15 cellular contexts compared by ENCODE assay signal in the genomic region with DNA sequence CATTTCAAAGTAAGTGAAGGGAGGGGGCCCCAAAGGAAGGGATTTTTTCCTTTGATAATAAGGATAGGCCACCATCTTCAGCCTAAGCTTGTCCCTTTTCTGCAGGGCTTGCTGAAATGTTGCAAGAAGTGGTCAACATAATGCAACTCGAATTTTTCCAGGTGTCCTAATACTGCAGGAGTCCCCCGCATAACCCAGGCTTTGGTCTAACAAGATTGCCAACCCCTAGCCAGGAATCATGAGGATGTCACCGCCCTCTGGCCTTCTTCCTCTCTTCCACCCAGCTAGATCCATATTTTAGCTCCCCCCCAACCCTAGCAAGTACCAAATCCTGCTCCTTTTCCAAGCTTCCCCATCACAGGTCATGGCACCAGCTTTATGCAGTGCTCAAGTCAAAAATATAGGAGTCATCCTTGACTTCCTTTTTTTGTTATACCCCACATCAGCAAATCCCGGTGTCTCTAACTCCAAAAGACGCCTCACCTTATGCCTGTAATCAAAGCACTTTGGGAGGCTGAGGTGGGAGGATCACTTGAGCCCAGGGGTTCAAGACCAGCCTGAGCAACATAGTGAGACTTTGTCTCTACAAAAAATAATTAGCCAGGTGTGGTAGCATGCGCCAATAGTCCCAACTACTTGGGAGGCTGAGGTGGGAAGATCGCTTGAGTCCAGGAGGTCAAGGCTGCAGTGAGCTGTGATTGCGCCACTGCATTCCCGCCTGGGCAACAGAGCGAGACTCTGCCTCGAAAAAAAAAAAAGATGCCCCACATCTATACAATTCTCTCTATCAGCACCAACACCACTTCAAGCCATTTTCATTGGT. TPM values are rescaled to one million over a fixed set of nuclear protein-coding genes. Genes with fewer than 3 reads are reported as not detected.
DNase-seq lines count a peak whose midpoint lies in the region; ATAC-seq and TF ChIP-seq lines count a peak whose summit lies in the region.
"Had no signal": no experiment of that assay in that cellular context is flagged by ENCODE, and none has a peak within 500 bp of the region (broad histone marks: within the 10 kb centered on the region; RNA-seq: fewer than 3 reads in every experiment).

No MANE protein-coding gene starts in this region.

- no peaks in the 10 kb centered on the region for H3K36me3 ChIP-seq in GM23338 (ENCODE audit: insufficient read depth)
- no peaks in the 10 kb centered on the region for H3K36me3 ChIP-seq in parathyroid adenoma (ENCODE audit: control insufficient read depth, insufficient read depth, low read length)
- H3K36me3 ChIP-seq: HAP-1 had no signal

- no peaks in the 10 kb centered on the region for H3K9me3 Mint-ChIP-seq in GM23338
- no peaks in the 10 kb centered on the region for H3K9me3 Mint-ChIP-seq in dendritic cell treated with granulocyte-macrophage colony-stimulating factor and Interleukin-4, amounts not matched to agents 40 ng/mL and 50 ng/mL, for 4 days
- H3K9me3 Mint-ChIP-seq: activated naive CD4-positive, alpha-beta T cell treated with anti-CD3 and anti-CD28 coated beads, Interleukin-2, amount 50 U/mL, for 72 hours; T-helper 2 cell treated with Interferon-gamma antibody and Interleukin-4, amounts not matched to agents 5 μg/mL and 100 μg/mL, for 36 hours had no signal

- H4K20me1 ChIP-seq in GM23338 (replicated peaks; ENCODE audit: insufficient read depth): no peaks in the 10 kb centered on the region

- no peaks in the 10 kb centered on the region for H3K9me2 ChIP-seq in GM23338 (ENCODE audit: insufficient read depth)

- no peak overlapping the region for H3K27ac Mint-ChIP-seq in GM23338
- peak overlapping the region; percentile 59 for H3K27ac Mint-ChIP-seq in dendritic cell treated with granulocyte-macrophage colony-stimulating factor and Interleukin-4, amounts not matched to agents 40 ng/mL and 50 ng/mL, for 4 days
- H3K27ac Mint-ChIP-seq: T-helper 2 cell treated with Interferon-gamma antibody and Interleukin-4, amounts not matched to agents 5 μg/mL and 100 μg/mL, for 36 hours had no signal

- H3K79me2 ChIP-seq in GM23338 (replicated peaks; ENCODE audit: insufficient read depth): no peaks in the 10 kb centered on the region
- no peaks in the 10 kb centered on the region for H3K79me2 ChIP-seq in parathyroid adenoma

- H3K36me3 Mint-ChIP-seq in GM23338 (ENCODE audit: low read depth): no peaks in the 10 kb centered on the region
- no peaks in the 10 kb centered on the region for H3K36me3 Mint-ChIP-seq in dendritic cell treated with granulocyte-macrophage colony-stimulating factor and Interleukin-4, amounts not matched to agents 40 ng/mL and 50 ng/mL, for 4 days (ENCODE audit: low read depth)
- H3K36me3 Mint-ChIP-seq: activated naive CD4-positive, alpha-beta T cell treated with anti-CD3 and anti-CD28 coated beads, Interleukin-2, amount 50 U/mL, for 72 hours had no signal

- ATAC-seq in GM23338: no peak

- no peak overlapping the region for H3K9ac ChIP-seq in parathyroid adenoma

- H3K4me3 Mint-ChIP-seq in GM23338: no peak overlapping the region; the same call in 2 of the 3 replicates
- no peak overlapping the region for H3K4me3 Mint-ChIP-seq in dendritic cell treated with granulocyte-macrophage colony-stimulating factor and Interleukin-4, amounts not matched to agents 40 ng/mL and 50 ng/mL, for 4 days
- H3K4me3 Mint-ChIP-seq: T-helper 2 cell treated with Interferon-gamma antibody and Interleukin-4, amounts not matched to agents 5 μg/mL and 100 μg/mL, for 36 hours had no signal

- peaks cover 22% of the 10 kb centered on the region for H3K4me1 Mint-ChIP-seq in GM23338
- peaks cover 59% of the 10 kb centered on the region for H3K4me1 Mint-ChIP-seq in dendritic cell treated with granulocyte-macrophage colony-stimulating factor and Interleukin-4, amounts not matched to agents 40 ng/mL and 50 ng/mL, for 4 days (ENCODE audit: low read depth)

- H3F3A ChIP-seq in GM23338 (replicated peaks; ENCODE audit: low read depth): no peaks in the 10 kb centered on the region

- H3K4me2 ChIP-seq in GM23338: no peak overlapping the region
- no peak overlapping the region for H3K4me2 ChIP-seq in parathyroid adenoma (ENCODE audit: low read length)

- H3K4me3 ChIP-seq in GM23338: no peak overlapping the region
- no peak overlapping the region for H3K4me3 ChIP-seq in parathyroid adenoma (ENCODE audit: low read depth, low read length)
- H3K4me3 ChIP-seq: HAP-1 had no signal

- TF ChIP-seq CTCF in GM23338 (conservative IDR thresholded peaks at IDR 0.05; ENCODE audit: low read depth in 2 of 2): no peak
- no peak for TF ChIP-seq CTCF in parathyroid adenoma (IDR thresholded peaks at IDR 0.05)

- no peaks in the 10 kb centered on the region for H3K4me1 ChIP-seq in GM23338 (ENCODE audit: insufficient read depth)
- H3K4me1 ChIP-seq in parathyroid adenoma: peaks cover 12% of the 10 kb centered on the region
- H3K4me1 ChIP-seq: HAP-1 had no signal

- H2AFZ ChIP-seq in GM23338 (peak overlapping the region; percentile 56), parathyroid adenoma (peak overlapping the region; percentile 8)

- H3K27me3 Mint-ChIP-seq in GM23338 (ENCODE audit: insufficient read depth, low read depth, poor library complexity): peaks cover 7% of the 10 kb centered on the region
- H3K27me3 Mint-ChIP-seq in dendritic cell treated with granulocyte-macrophage colony-stimulating factor and Interleukin-4, amounts not matched to agents 40 ng/mL and 50 ng/mL, for 4 days: peaks cover 17% of the 10 kb centered on the region

- no peak overlapping the region for H3K27ac ChIP-seq in GM23338 (ENCODE audit: low read depth)
- no peak overlapping the region for H3K27ac ChIP-seq in parathyroid adenoma

- H3K9me3 ChIP-seq in parathyroid adenoma (ENCODE audit: control insufficient read depth, low read length): no peaks in the 10 kb centered on the region
- H3K9me3 ChIP-seq: HAP-1 had no signal

- H3K27me3 ChIP-seq in GM23338 (ENCODE audit: insufficient read depth): no peaks in the 10 kb centered on the region
- H3K27me3 ChIP-seq in parathyroid adenoma (ENCODE audit: control insufficient read depth, insufficient read depth, low read length): no peaks in the 10 kb centered on the region

- DNase-seq in GM23338 (ENCODE audit: low spot score) (no peak), COR-L47 (lab: John Stamatoyannopoulos, UW) (no peak), amygdala (lab: John Stamatoyannopoulos, UW) (no peak)
- DNase-seq in stimulated activated CD4-positive, alpha-beta T cell treated with anti-CD3 and anti-CD28 coated beads, Interleukin-2, amount 100 ng/mL, for 24 hours: no peak
- DNase-seq: ACHN; activated CD4-positive, alpha-beta T cell treated with anti-CD3 and anti-CD28 coated beads for 4 hours; NCI-H1092; stimulated activated CD4-positive, alpha-beta T cell treated with anti-CD3 and anti-CD28 coated beads, Interleukin-2, amount 100 ng/mL, for 48 hours had no signal

- intact Hi-C loops in dendritic cell treated with granulocyte-macrophage colony-stimulating factor and Interleukin-4, amounts not matched to agents 40 ng/mL and 50 ng/mL, for 4 days (cut with micrococcal nuclease): no loop called here

TF ChIP-seq in GM23338, 12 proteins besides CTCF, POLR2A, EP300 and RAD21 (continues in another document):
- TF ChIP-seq NANOG (IDR thresholded peaks at IDR 0.05; ENCODE audit: borderline replicate concordance) (no peak), ZNF114 (CRISPR knock-in tag; IDR thresholded peaks at IDR 0.05) (no peak), CREB1 (CRISPR knock-in tag; IDR thresholded peaks at IDR 0.05; ENCODE audit: low read depth) (no peak)
- TF ChIP-seq, protein P1, sequence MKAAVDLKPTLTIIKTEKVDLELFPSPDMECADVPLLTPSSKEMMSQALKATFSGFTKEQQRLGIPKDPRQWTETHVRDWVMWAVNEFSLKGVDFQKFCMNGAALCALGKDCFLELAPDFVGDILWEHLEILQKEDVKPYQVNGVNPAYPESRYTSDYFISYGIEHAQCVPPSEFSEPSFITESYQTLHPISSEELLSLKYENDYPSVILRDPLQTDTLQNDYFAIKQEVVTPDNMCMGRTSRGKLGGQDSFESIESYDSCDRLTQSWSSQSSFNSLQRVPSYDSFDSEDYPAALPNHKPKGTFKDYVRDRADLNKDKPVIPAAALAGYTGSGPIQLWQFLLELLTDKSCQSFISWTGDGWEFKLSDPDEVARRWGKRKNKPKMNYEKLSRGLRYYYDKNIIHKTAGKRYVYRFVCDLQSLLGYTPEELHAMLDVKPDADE (IDR thresholded peaks at IDR 0.05): no peak

RNA-seq across cellular contexts. Expression of a gene that starts 9.1 kb away (rescaled TPM):
- total RNA-seq in GM23338 (2014; rRNA removed; shearing (Covaris generic)): 141 and 160 TPM in 2 replicates
- 107 and 108 TPM in 2 replicates for polyA plus RNA-seq in GM23338 (2016; fragmentation: Nextera tagmentation; extraction: Ambion mirVana)

RNA-seq across cellular contexts. Expression of a gene that starts 13.5 kb away (rescaled TPM):
- total RNA-seq in GM23338 (2014; rRNA removed; shearing (Covaris generic)): 26.1 and 27.0 TPM in 2 replicates
- polyA plus RNA-seq in GM23338 (2016; fragmentation: Nextera tagmentation; extraction: Ambion mirVana): 28.3 and 37.0 TPM in 2 replicates

RNA-seq across cellular contexts. Expression of a gene that starts 29.9 kb away (rescaled TPM):
- 31.4 and 39.9 TPM in 2 replicates for total RNA-seq in GM23338 (2014; rRNA removed; shearing (Covaris generic))
- polyA plus RNA-seq in GM23338 (2016; fragmentation: Nextera tagmentation; extraction: Ambion mirVana): 52.8 and 63.9 TPM in 2 replicates

RNA-seq across cellular contexts. Expression of a gene that starts 30.0 kb away (rescaled TPM):
- 7.6 and 10.9 TPM in 2 replicates for total RNA-seq in GM23338 (2014; rRNA removed; shearing (Covaris generic))
- 4.5 and 4.6 TPM in 2 replicates for polyA plus RNA-seq in GM23338 (2016; fragmentation: Nextera tagmentation; extraction: Ambion mirVana)

RNA-seq across cellular contexts. Expression of a gene that starts 33.6 kb away (rescaled TPM):
- 1.0 and 7.5 TPM in 2 replicates for total RNA-seq in GM23338 (2014; rRNA removed; shearing (Covaris generic))
- polyA plus RNA-seq in GM23338 (2016; fragmentation: Nextera tagmentation; extraction: Ambion mirVana): 0.50 TPM in 1 of 2 replicates, not detected in the other
- total RNA-seq: G401 had no signal
- polyA plus RNA-seq: keratinocyte had no signal
